Comparison of ENCODE assay signal across 9 cellular contexts in the genomic region with DNA sequence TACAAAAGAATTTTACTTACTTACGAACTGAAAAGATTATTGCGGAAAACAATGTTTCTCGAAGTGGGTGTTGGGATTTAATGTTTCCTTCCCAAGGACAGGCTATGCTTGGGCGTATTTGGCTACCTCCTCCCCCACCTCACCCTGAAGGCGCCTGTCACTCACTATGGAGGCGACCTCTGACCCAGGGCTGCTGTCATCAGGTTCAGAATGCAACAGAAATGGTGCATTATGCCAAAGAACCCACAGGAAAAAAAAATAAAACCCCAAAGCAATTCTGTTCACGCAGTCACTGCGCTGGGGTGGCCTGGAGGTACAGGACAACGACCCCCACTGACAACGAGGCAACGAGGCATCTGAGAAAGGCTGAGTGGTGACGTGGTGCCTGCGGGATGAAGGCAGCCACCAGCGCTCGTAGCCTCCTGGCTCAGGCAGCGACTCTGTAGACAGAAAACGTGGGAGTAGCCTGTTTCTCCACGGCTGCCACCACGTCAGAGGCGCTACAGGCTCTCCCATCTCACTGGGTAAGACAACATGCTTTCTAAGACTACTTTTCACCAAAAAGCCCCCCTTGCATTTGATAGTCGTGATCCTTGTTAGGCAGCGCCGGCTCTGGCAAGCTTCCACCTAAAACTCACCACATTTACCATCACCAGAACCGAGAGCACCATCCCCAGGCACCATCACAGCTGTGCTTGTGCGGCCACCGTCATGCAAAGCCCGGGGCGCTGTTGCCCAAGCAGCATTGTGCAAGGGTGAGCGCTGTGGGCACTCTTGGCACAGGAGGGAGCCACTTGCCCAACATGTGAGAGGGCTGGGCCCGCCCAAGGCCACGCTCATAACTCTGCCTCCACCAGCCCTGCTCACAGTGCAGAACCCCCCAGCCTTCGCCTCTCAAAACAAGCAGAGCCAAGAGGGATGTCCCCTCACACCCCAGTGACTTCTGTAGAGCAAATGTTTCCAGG. TPM values are rescaled to one million over a fixed set of nuclear protein-coding genes. Genes with fewer than 3 reads are reported as not detected.
DNase-seq lines count a peak whose midpoint lies in the region; ATAC-seq and TF ChIP-seq lines count a peak whose summit lies in the region.
"Had no signal": no experiment of that assay in that cellular context is flagged by ENCODE, and none has a peak within 500 bp of the region (broad histone marks: within the 10 kb centered on the region; RNA-seq: fewer than 3 reads in every experiment).

No MANE protein-coding gene starts in this region.

- peaks cover 0 to 2% (median 0%) of the 10 kb centered on the region in 3 donors for H3K27me3 Mint-ChIP-seq in immature natural killer cell (ENCODE audit: low read depth in 3 of 3)
- H3K27me3 Mint-ChIP-seq: activated naive CD8-positive, alpha-beta T cell treated with anti-CD3 and anti-CD28 coated beads, Interleukin-2, amount 10 ng/mL, durations not matched to agents 7 days and 5 days had no signal

- DNase-seq in AG20443 (ENCODE audit: low spot score) (peak; percentile 38), NCI-H226 (peak; percentile 79), dorsolateral prefrontal cortex (peak in 9 of 10 donors; percentile 59 to 84 (median 77)), mesenteric fat pad (ENCODE audit: low spot score) (peak; percentile 92), NCI-H1092 (lab: John Stamatoyannopoulos, UW) (no peak), activated gamma-delta T cell (lab: John Stamatoyannopoulos, UW) (no peak), immature natural killer cell (no peak)
- DNase-seq: activated naive CD8-positive, alpha-beta T cell treated with anti-CD3 and anti-CD28 coated beads, Interleukin-2, amount 10 ng/mL, durations not matched to agents 7 days and 5 days had no signal

- H3K4me3 ChIP-seq in dorsolateral prefrontal cortex: peak overlapping the region in 3 of 59 donors; percentile 2 to 4 (median 4)

- ATAC-seq in GM21529 (IDR thresholded peaks at IDR 0.05; ENCODE audit: unreplicated experiment): no peak

- intact Hi-C loops in dorsolateral prefrontal cortex (cut with DNase I): loop anchor here in 1 of 2 donors (5.0 kb wide), 1 partner anchor 143 kb away; no protein-coding TSS in a partner anchor

- H3K27me3 ChIP-seq in dorsolateral prefrontal cortex: no peaks in the 10 kb centered on the region

- peak overlapping the region in 1 of 6 donors; percentile 29 for H3K27ac Mint-ChIP-seq in immature natural killer cell
- H3K27ac Mint-ChIP-seq: activated naive CD8-positive, alpha-beta T cell treated with anti-CD3 and anti-CD28 coated beads, Interleukin-2, amount 10 ng/mL, durations not matched to agents 7 days and 5 days had no signal

- H3K9me3 Mint-ChIP-seq in immature natural killer cell: no peaks in the 10 kb centered on the region

- TF ChIP-seq CTCF in dorsolateral prefrontal cortex (IDR thresholded peaks at IDR 0.05 in 54 of 56, conservative IDR thresholded peaks at IDR 0.05 in 2 of 56; ENCODE audit: low read depth in 1 of 56, partially characterized antibody in 56 of 56): peak in 52 of 56 donors; percentile 18 to 74 (median 46)

- peaks cover 6 to 12% (median 8%) of the 10 kb centered on the region in 3 donors for H3K36me3 Mint-ChIP-seq in immature natural killer cell

- H3K4me1 Mint-ChIP-seq in immature natural killer cell: peaks cover 15 to 19% of the 10 kb centered on the region in 2 donors

- H3K4me3 Mint-ChIP-seq in immature natural killer cell: no peak overlapping the region
- H3K4me3 Mint-ChIP-seq: activated naive CD8-positive, alpha-beta T cell treated with anti-CD3 and anti-CD28 coated beads, Interleukin-2, amount 10 ng/mL, durations not matched to agents 7 days and 5 days had no signal

- H3K27ac ChIP-seq in dorsolateral prefrontal cortex: peak overlapping the region in 49 of 59 donors; percentile 3 to 77 (median 48)

RNA-seq across cellular contexts. Expression of a gene that starts 14.3 kb away (rescaled TPM):
- 10 to 100 TPM; 37.6 to 88.4 (median 49.0) TPM for total RNA-seq in dorsolateral prefrontal cortex
- total RNA-seq in mesenteric fat pad: 165 TPM
- polyA plus RNA-seq in immature natural killer cell: 10 to 100 TPM; 30.9 to 53.3 (median 37.3) TPM

RNA-seq across cellular contexts. Expression of a gene that starts 39.8 kb away (rescaled TPM):
- total RNA-seq in dorsolateral prefrontal cortex (10 to 100 TPM; 17.9 to 87.7 (median 40.9) TPM), mesenteric fat pad (45.5 TPM)
- 10 to 100 TPM in 2 of 3 donors, 1 to 10 TPM in 1; 1.6 to 32.6 (median 14.9) TPM for polyA plus RNA-seq in immature natural killer cell

Comparison
In these comparisons a context has a peak if more than half of its experiments do, and no peak if none do; other contexts are left out.
1. DNase-seq: peak in AG20443 (single experiment), NCI-H226 (single experiment), dorsolateral prefrontal cortex (9 of 10) and mesenteric fat pad (single experiment); none in NCI-H1092 (single experiment), activated gamma-delta T cell (single experiment) and immature natural killer cell (0 of 3).